In genomic region chr20:36155629-36155971, GRCh38 we compare ENCODE assay signal across 14 cellular contexts. TPM values are rescaled to one million over a fixed set of nuclear protein-coding genes. Genes with fewer than 3 reads are reported as not detected.
DNase-seq lines count a peak whose midpoint lies in the region; ATAC-seq, FAIRE-seq and TF ChIP-seq lines count a peak whose summit lies in the region.
"Had no signal": no experiment of that assay in that cellular context is flagged by ENCODE, and none has a peak within 500 bp of the region (broad histone marks: within the 10 kb centered on the region; RNA-seq: fewer than 3 reads in every experiment).

No MANE protein-coding gene starts in this region.

- BruUV-seq in HepG2 (replicated peaks; lab: Mats Ljungman, UMichigan) = no TSS peak

- H3K36me3 Mint-ChIP-seq in nephron (ENCODE audit: low read depth) = no peaks in the 10 kb centered on the region
- H3K36me3 Mint-ChIP-seq: CD4-positive, alpha-beta memory T cell had no signal

- H3K36me3 ChIP-seq in HepG2 (replicated peaks in 1 of 2; ENCODE audit: control insufficient read depth in 1 of 2, insufficient read depth in 2 of 2, low read length in 2 of 2) (no peaks in the 10 kb centered on the region), right lobe of liver (no peaks in the 10 kb centered on the region)
- H3K36me3 ChIP-seq: thyroid gland had no signal

- 48% methylated on average over 8 of the region's 8 CpGs for WGBS in HepG2 (ENCODE audit: low lambda C conversion rate)
- 74% methylated on average over 3 of the region's 8 CpGs for WGBS in right lobe of liver (ENCODE audit: insufficient coverage, low coverage, low lambda C conversion rate, missing lambda C conversion rate)

- H3K27me3 ChIP-seq in HepG2 (ENCODE audit: control insufficient read depth in 1 of 2, insufficient read depth in 2 of 2, low read length in 2 of 2) = no peaks in the 10 kb centered on the region; a peak in 1 of 5 replicates
- no peaks in the 10 kb centered on the region for H3K27me3 ChIP-seq in right lobe of liver
- H3K27me3 ChIP-seq: thyroid gland had no signal

- TF ChIP-seq EP300 in HepG2 (IDR thresholded peaks at IDR 0.05; ENCODE audit: low read depth in 2 of 2, low read length in 2 of 2) (no peak), HepG2 (CRISPR knock-in tag; IDR thresholded peaks at IDR 0.05; ENCODE audit: borderline replicate concordance) (no peak)

- H3K4me3 Mint-ChIP-seq in nephron = peak overlapping the region; percentile 84 to 91 (median 89)

- H3K9me3 ChIP-seq in HepG2 (ENCODE audit: low read length) = no peaks in the 10 kb centered on the region
- H3K9me3 ChIP-seq in right lobe of liver = no peaks in the 10 kb centered on the region
- H3K9me3 ChIP-seq: thyroid gland had no signal

- H3K27ac ChIP-seq in HepG2 (ENCODE audit: extremely low read length, insufficient read depth, low read length) (no peak overlapping the region), right lobe of liver (no peak overlapping the region), coronary artery (peak overlapping the region in 1 of 2 donors; percentile 90)

- no peak overlapping the region for H2AFZ ChIP-seq in HepG2 (ENCODE audit: low read length)

- TF ChIP-seq CTCF in HepG2 (CRISPR knock-in tag; IDR thresholded peaks at IDR 0.05) (no peak), right lobe of liver (IDR thresholded peaks at IDR 0.05) (no peak), coronary artery (IDR thresholded peaks at IDR 0.05) (no peak), nephron (IDR thresholded peaks at IDR 0.05; ENCODE audit: unreplicated experiment in 3 of 3) (no peak)

- peak overlapping the region; percentile 85 to 92 (median 88); a peak in 5 of 6 replicates for H3K4me3 ChIP-seq in HepG2 (replicated peaks in 1 of 3; ENCODE audit: insufficient read depth in 1 of 3, low read depth in 2 of 3, low read length in 3 of 3)
- H3K4me3 ChIP-seq in right lobe of liver = no peak overlapping the region
- H3K4me3 ChIP-seq in coronary artery = peak overlapping the region; percentile 93

- H3K4me1 Mint-ChIP-seq in nephron = peaks cover 30% of the 10 kb centered on the region

- peaks cover 15% of the 10 kb centered on the region; the same call in 1 of the 2 replicates for H4K20me1 ChIP-seq in HepG2 (ENCODE audit: insufficient read depth, low read length)

- peak overlapping the region in 2 of 3 experiments; percentile 24 to 78 for H3K27ac Mint-ChIP-seq in nephron
- H3K27ac Mint-ChIP-seq: T-helper 2 cell treated with Interferon-gamma antibody and Interleukin-4, amounts not matched to agents 5 μg/mL and 100 μg/mL, for 36 hours had no signal

- no peak for FAIRE-seq in HepG2 (lab: Jason Lieb, UNC)

- no peak for TF ChIP-seq RAD21 in HepG2 (CRISPR knock-in tag; IDR thresholded peaks at IDR 0.05)

- H3K4me2 ChIP-seq in HepG2 (ENCODE audit: low read depth, low read length) = peak overlapping the region; percentile 97

- peaks cover 74% of the 10 kb centered on the region for H3K4me1 ChIP-seq in HepG2 (ENCODE audit: insufficient read depth, low read length)
- peaks cover 0 to 8% (median 3%) of the 10 kb centered on the region in 4 donors for H3K4me1 ChIP-seq in right lobe of liver

- CTCF ChIA-PET in HepG2 (lab: Yijun Ruan, JAX; ENCODE audit: low intra/inter-chr PET ratio, low total read pairs) = interaction anchor here (2.0 to 5.1 kb wide), 2 partner anchors 44 to 47 kb away, joined by 10 to 83 read pairs; no protein-coding TSS in a partner anchor

- ATAC-seq in HepG2 = no peak
- no peak for ATAC-seq in right lobe of liver

- H3K9me3 Mint-ChIP-seq in nephron = no peaks in the 10 kb centered on the region
- H3K9me3 Mint-ChIP-seq: CD4-positive, alpha-beta memory T cell; T-helper 2 cell treated with Interferon-gamma antibody and Interleukin-4, amounts not matched to agents 5 μg/mL and 100 μg/mL, for 36 hours had no signal

- peaks cover 9% of the 10 kb centered on the region for H3K79me2 ChIP-seq in HepG2 (ENCODE audit: insufficient read depth, low read length)

- in situ Hi-C loops in HepG2 (cut with HindIII; ENCODE audit: extremely low pct_ligation_motif_present, low pct_unique_long_range_greater_than_20kb) = loop anchor here (5.0 kb wide), 1 partner anchor 42 kb away; no protein-coding TSS in a partner anchor

- intact Hi-C loops in HepG2 (cut with micrococcal nuclease; ENCODE audit: unreplicated experiment) = loop anchor here (5.0 kb wide), 2 partner anchors 282 to 1948 kb away; no protein-coding TSS in a partner anchor
- intact Hi-C loops in right lobe of liver (cut with DNase I) = loop anchor here in 1 of 2 donors (5.0 kb wide), 1 partner anchor 42 kb away; no protein-coding TSS in a partner anchor

- TF ChIP-seq POLR2A in HepG2 (IDR thresholded peaks at IDR 0.05; ENCODE audit: insufficient read depth in 1 of 2, low read depth in 2 of 2, low read length in 2 of 2) (no peak), right lobe of liver (IDR thresholded peaks at IDR 0.05) (no peak)

- POLR2A ChIA-PET in HepG2 (lab: Yijun Ruan, JAX) = interaction anchor here (1.4 to 2.1 kb wide), 3 partner anchors 27 to 201 kb away, joined by 5 to 11 read pairs (median 6); partner anchors contain the start of gene SCAND1

- no peak for DNase-seq in HepG2 (ENCODE audit: low spot score)
- no peak for DNase-seq in right lobe of liver
- no peak for DNase-seq in coronary artery (ENCODE audit: low spot score)
- no peak for DNase-seq in NAMALWA (ENCODE audit: low spot score)
- DNase-seq in H4 (ENCODE audit: low spot score) = no peak
- DNase-seq in NCI-H1694 treated with DMSO at 0.1 percent for 48 hours (lab: John Stamatoyannopoulos, UW) = no peak
- DNase-seq in NCI-H1092 (lab: John Stamatoyannopoulos, UW) = no peak
- DNase-seq: CD4-positive, alpha-beta memory T cell; central memory CD4-positive, alpha-beta T cell; NCI-H1436; stimulated activated CD4-positive, alpha-beta T cell treated with anti-CD3 and anti-CD28 coated beads, Interleukin-4, amount 100 ng/mL, for 4 hours; thyroid gland had no signal

- no peaks in the 10 kb centered on the region for H3K27me3 Mint-ChIP-seq in nephron (ENCODE audit: low read depth)

- H3K9ac ChIP-seq in HepG2 (ENCODE audit: insufficient read depth, low read depth, low read length) = peak overlapping the region; percentile 73; the same call in 1 of the 2 replicates

TF ChIP-seq in HepG2, 621 proteins besides CTCF, POLR2A, EP300 and RAD21 (continues in another document):
- TF ChIP-seq ZNF556 (CRISPR knock-in tag; IDR thresholded peaks at IDR 0.05; ENCODE audit: borderline replicate concordance) (no peak), MTF1 (CRISPR knock-in tag; IDR thresholded peaks at IDR 0.05) (no peak), BRCA1 (CRISPR knock-in tag; IDR thresholded peaks at IDR 0.05) (no peak), ZNF543 (CRISPR knock-in tag; IDR thresholded peaks at IDR 0.05) (no peak), MYC (CRISPR knock-in tag; IDR thresholded peaks at IDR 0.05; ENCODE audit: borderline replicate concordance) (peak; percentile 32; the same call in 1 of the 2 replicates), NFYC (CRISPR knock-in tag; IDR thresholded peaks at IDR 0.05) (no peak), BORCS8-MEF2B (CRISPR knock-in tag; IDR thresholded peaks at IDR 0.05) (peak; percentile 36; the same call in 1 of the 2 replicates), SNRNP70 (IDR thresholded peaks at IDR 0.05; ENCODE audit: low read depth, low read length) (no peak), SUZ12 (IDR thresholded peaks at IDR 0.05; ENCODE audit: low read depth, low read length) (no peak), ZNF557 (CRISPR knock-in tag; IDR thresholded peaks at IDR 0.05) (no peak), CBX1 (IDR thresholded peaks at IDR 0.05; ENCODE audit: low read depth) (no peak), ZFP1 (CRISPR knock-in tag; IDR thresholded peaks at IDR 0.05) (no peak), GTF3A (CRISPR knock-in tag; conservative IDR thresholded peaks at IDR 0.05) (no peak), SALL2 (CRISPR knock-in tag; IDR thresholded peaks at IDR 0.05) (no peak), HNRNPUL1 (IDR thresholded peaks at IDR 0.05; ENCODE audit: low read depth, low read length) (no peak)
- TF ChIP-seq, protein P1, sequence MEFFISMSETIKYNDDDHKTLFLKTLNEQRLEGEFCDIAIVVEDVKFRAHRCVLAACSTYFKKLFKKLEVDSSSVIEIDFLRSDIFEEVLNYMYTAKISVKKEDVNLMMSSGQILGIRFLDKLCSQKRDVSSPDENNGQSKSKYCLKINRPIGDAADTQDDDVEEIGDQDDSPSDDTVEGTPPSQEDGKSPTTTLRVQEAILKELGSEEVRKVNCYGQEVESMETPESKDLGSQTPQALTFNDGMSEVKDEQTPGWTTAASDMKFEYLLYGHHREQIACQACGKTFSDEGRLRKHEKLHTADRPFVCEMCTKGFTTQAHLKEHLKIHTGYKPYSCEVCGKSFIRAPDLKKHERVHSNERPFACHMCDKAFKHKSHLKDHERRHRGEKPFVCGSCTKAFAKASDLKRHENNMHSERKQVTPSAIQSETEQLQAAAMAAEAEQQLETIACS (CRISPR knock-in tag; IDR thresholded peaks at IDR 0.05) = no peak

RNA-seq across cellular contexts. Expression of gene EPB41L1, which starts 1.1 kb away (rescaled TPM):
- total RNA-seq in HepG2 (2016; rRNA removed; fragmentation: Illumina TruSeq; extraction: Trizol) = 16.7 and 20.8 TPM in 2 replicates
- 17.4 and 17.7 TPM in 2 replicates for total RNA-seq in HepG2 (2016; cell fraction: cytosol; rRNA removed; fragmentation: Illumina TruSeq; extraction: Trizol; ENCODE audit: low read depth)
- 14.4 and 18.0 TPM in 2 replicates for total RNA-seq in HepG2 (2016; cell fraction: insoluble cytoplasmic fraction; rRNA removed; fragmentation: Illumina TruSeq; extraction: Trizol)
- 56.5 and 60.6 TPM in 2 replicates for total RNA-seq in HepG2 (2016; cell fraction: membrane; rRNA removed; fragmentation: Illumina TruSeq; extraction: Trizol)
- 12.9 and 17.3 TPM in 2 replicates for total RNA-seq in HepG2 (2016; cell fraction: nucleus; rRNA removed; fragmentation: Illumina TruSeq; extraction: Trizol)
- polyA plus RNA-seq in HepG2 (2011; rRNA removed) = 39.0 and 53.0 TPM in 2 replicates
- polyA plus RNA-seq in HepG2 (2011; cell fraction: cytosol; rRNA removed) = 32.6 and 36.6 TPM in 2 replicates
- polyA plus RNA-seq in HepG2 (2011; cell fraction: nucleus; rRNA removed) = 28.0 and 46.3 TPM in 2 replicates
- polyA plus RNA-seq in HepG2 (2012) = 66.5 and 66.8 TPM in 2 replicates
- 51.2 and 58.4 TPM in 2 replicates for polyA plus RNA-seq in HepG2 (2016; cell fraction: cytosol; fragmentation: Illumina TruSeq; extraction: Trizol; ENCODE audit: low read depth)
- 34.8 and 53.2 TPM in 2 replicates for polyA plus RNA-seq in HepG2 (2016; cell fraction: insoluble cytoplasmic fraction; fragmentation: Illumina TruSeq; extraction: Trizol; ENCODE audit: low read depth)
- 96.9 and 114 TPM in 2 replicates for polyA plus RNA-seq in HepG2 (2016; cell fraction: membrane; fragmentation: Illumina TruSeq; extraction: Trizol; ENCODE audit: low read depth)
- polyA plus RNA-seq in HepG2 (2016; cell fraction: nucleus; fragmentation: Illumina TruSeq; extraction: Trizol; ENCODE audit: insufficient read depth, low read depth) = 24.4 and 28.5 TPM in 2 replicates
- polyA minus RNA-seq in HepG2 (2011; rRNA and poly(A)+ RNA removed; ENCODE audit: low replicate concordance) = 15.0 and 50.3 TPM in 2 replicates
- polyA minus RNA-seq in HepG2 (2011; cell fraction: cytosol; rRNA and poly(A)+ RNA removed) = 28.8 and 48.7 TPM in 2 replicates
- 20.4 and 20.9 TPM in 2 replicates for polyA minus RNA-seq in HepG2 (2011; cell fraction: nucleus; rRNA and poly(A)+ RNA removed)
- 10 to 100 TPM in 1 of 6 experiments, 1 to 10 TPM in 5; 3.1 to 13.2 (median 5.3) TPM for total RNA-seq in right lobe of liver
- total RNA-seq in H4 (2014; rRNA removed; shearing (Covaris generic)) = 12.4 and 25.3 TPM in 2 replicates
- polyA plus RNA-seq: CD4-positive, alpha-beta memory T cell had no signal

Comparison
In these comparisons a context has a peak if more than half of its experiments do, and no peak if none do; other contexts are left out.
1. H3K4me3 ChIP-seq: peak in HepG2 (3 of 3) and coronary artery (single experiment); none in right lobe of liver (0 of 3).